ENCODE assay signal across 1 cellular context in genomic region chr1:1117469-1117831, GRCh38.
TF ChIP-seq lines count a peak whose summit lies in the region.

No MANE protein-coding gene starts in this region.

TF ChIP-seq in HepG2, 621 proteins besides CTCF, POLR2A, EP300 and RAD21:
- TF ChIP-seq ZNF383 (CRISPR knock-in tag; IDR thresholded peaks at IDR 0.05; ENCODE audit: borderline replicate concordance), result no peak
- TF ChIP-seq MXD4 (CRISPR knock-in tag; IDR thresholded peaks at IDR 0.05), result no peak
- no peak for TF ChIP-seq ERF (CRISPR knock-in tag; IDR thresholded peaks at IDR 0.05)
- no peak for TF ChIP-seq POGK (CRISPR knock-in tag; conservative IDR thresholded peaks at IDR 0.05)
- no peak for TF ChIP-seq LCORL (IDR thresholded peaks at IDR 0.05)
- no peak for TF ChIP-seq LCORL (CRISPR knock-in tag; IDR thresholded peaks at IDR 0.05)
- no peak for TF ChIP-seq PAX8 (CRISPR knock-in tag; IDR thresholded peaks at IDR 0.05; ENCODE audit: borderline replicate concordance)
- no peak for TF ChIP-seq FOXP1 (IDR thresholded peaks at IDR 0.05)
- no peak for TF ChIP-seq FOXP1 (CRISPR knock-in tag; IDR thresholded peaks at IDR 0.05)
- no peak for TF ChIP-seq ZNF124 (CRISPR knock-in tag; IDR thresholded peaks at IDR 0.05)
- TF ChIP-seq ZNF318 (CRISPR knock-in tag; IDR thresholded peaks at IDR 0.05), result no peak
TF ChIP-seq in HepG2: peak in this region for 0.
